In the genomic region with DNA sequence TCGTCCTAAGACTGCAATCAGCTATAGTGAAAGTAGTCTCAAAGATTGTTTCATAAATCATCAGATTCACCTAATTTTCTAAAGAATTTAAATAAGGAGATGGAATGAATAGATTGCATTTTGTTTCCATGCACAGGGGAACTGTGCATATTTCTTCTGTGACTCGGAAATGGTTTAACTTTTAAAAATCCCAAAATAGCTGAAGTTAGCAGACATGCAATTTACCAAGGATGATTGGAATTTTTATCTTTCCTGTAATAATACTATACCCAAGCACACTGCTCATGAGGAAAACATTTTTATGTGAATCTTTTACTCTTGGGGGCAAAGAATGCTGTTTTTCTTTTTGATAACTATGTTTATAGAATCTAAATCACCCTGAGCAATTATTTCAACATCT, we compare ENCODE assay signal across 14 cellular contexts. TPM values are rescaled to one million over a fixed set of nuclear protein-coding genes. Genes with fewer than 3 reads are reported as not detected.
DNase-seq lines count a peak whose midpoint lies in the region; ATAC-seq and TF ChIP-seq lines count a peak whose summit lies in the region.
"Had no signal": no experiment of that assay in that cellular context is flagged by ENCODE, and none has a peak within 500 bp of the region (broad histone marks: within the 10 kb centered on the region; RNA-seq: fewer than 3 reads in every experiment).

No MANE protein-coding gene starts in this region.

- CTCF ChIA-PET in SK-N-SH (lab: Yijun Ruan, JAX) = interaction anchor here (0.6 kb wide), 1 partner anchor 15 kb away, joined by 3 read pairs; no protein-coding TSS in a partner anchor
- CTCF ChIA-PET in PC-9 (lab: Charles Lee) = no interaction called here

- H3K36me3 Mint-ChIP-seq in glutamatergic neuron (ENCODE audit: unreplicated experiment) = no peaks in the 10 kb centered on the region

- H3K27me3 Mint-ChIP-seq in glutamatergic neuron (ENCODE audit: unreplicated experiment) = no peaks in the 10 kb centered on the region
- H3K27me3 Mint-ChIP-seq: CD8-positive, alpha-beta memory T cell had no signal

- no peak overlapping the region for H3K4me3 Mint-ChIP-seq in glutamatergic neuron (ENCODE audit: unreplicated experiment)
- H3K4me3 Mint-ChIP-seq: CD8-positive, alpha-beta memory T cell; WTC11 had no signal

- no peaks in the 10 kb centered on the region for H3K4me1 Mint-ChIP-seq in glutamatergic neuron (ENCODE audit: low read depth, unreplicated experiment)
- H3K4me1 Mint-ChIP-seq: CD8-positive, alpha-beta memory T cell; WTC11 had no signal

- H3K27ac ChIP-seq in SK-N-SH (ENCODE audit: low read depth in 2 of 2, low read length in 1 of 2) = peak overlapping the region; percentile 78 to 81; a peak in 3 of 4 replicates
- peak overlapping the region; percentile 47 for H3K27ac ChIP-seq in smooth muscle cell (ENCODE audit: low read depth)
- H3K27ac ChIP-seq in PC-9 = no peak overlapping the region

- TF ChIP-seq EP300 in SK-N-SH (IDR thresholded peaks at IDR 0.05; ENCODE audit: borderline replicate concordance in 1 of 2, low read depth in 1 of 2, low read length in 1 of 2) = peak; percentile 33 to 98

- H3K9me3 Mint-ChIP-seq in glutamatergic neuron (ENCODE audit: unreplicated experiment) = no peaks in the 10 kb centered on the region
- H3K9me3 Mint-ChIP-seq: CD8-positive, alpha-beta memory T cell had no signal

- peaks cover 15 to 33% of the 10 kb centered on the region in 2 experiments for H3K36me3 ChIP-seq in SK-N-SH (replicated peaks in 1 of 2; ENCODE audit: control insufficient read depth in 1 of 2, insufficient read depth in 2 of 2, low read length in 1 of 2)
- no peaks in the 10 kb centered on the region for H3K36me3 ChIP-seq in smooth muscle cell (ENCODE audit: low read depth)
- no peaks in the 10 kb centered on the region for H3K36me3 ChIP-seq in PC-9 (ENCODE audit: low read depth)

- peaks cover 40% of the 10 kb centered on the region for H3F3A ChIP-seq in SK-N-SH (replicated peaks; ENCODE audit: insufficient read depth)
- no peaks in the 10 kb centered on the region for H3F3A ChIP-seq in smooth muscle cell (ENCODE audit: low read depth)
- H3F3A ChIP-seq in PC-9 (ENCODE audit: insufficient read depth, low read depth) = no peaks in the 10 kb centered on the region

- TF ChIP-seq CTCF in SK-N-SH (IDR thresholded peaks at IDR 0.05) = no peak
- TF ChIP-seq CTCF in smooth muscle cell (IDR thresholded peaks at IDR 0.05; ENCODE audit: borderline replicate concordance, insufficient read depth, poor library complexity, severe bottlenecking) = no peak
- no peak for TF ChIP-seq CTCF in PC-9 (conservative IDR thresholded peaks at IDR 0.05)
- no peak for TF ChIP-seq CTCF in glutamatergic neuron (IDR thresholded peaks at IDR 0.05; ENCODE audit: partially characterized antibody, unreplicated experiment)

- H3K4me1 ChIP-seq in SK-N-SH (ENCODE audit: control insufficient read depth in 1 of 2, insufficient read depth in 2 of 2, low read depth in 1 of 2, low read length in 1 of 2) = peaks cover 0 to 33% of the 10 kb centered on the region in 2 experiments; a peak in 2 of 4 replicates
- H3K4me1 ChIP-seq in smooth muscle cell (ENCODE audit: low read depth) = peaks cover 22% of the 10 kb centered on the region
- H3K4me1 ChIP-seq in PC-9 (replicated peaks; ENCODE audit: insufficient read depth) = no peaks in the 10 kb centered on the region

- TF ChIP-seq RAD21 in SK-N-SH (IDR thresholded peaks at IDR 0.05; ENCODE audit: low read length) = no peak

- H3K9me2 ChIP-seq in SK-N-SH = no peaks in the 10 kb centered on the region
- H3K9me2 ChIP-seq in PC-9 (ENCODE audit: insufficient read depth) = no peaks in the 10 kb centered on the region

- intact Hi-C loops in PC-9 (cut with micrococcal nuclease; ENCODE audit: unreplicated experiment) = no loop called here

- no peak overlapping the region for H3K27ac Mint-ChIP-seq in glutamatergic neuron (ENCODE audit: unreplicated experiment)
- H3K27ac Mint-ChIP-seq: CD8-positive, alpha-beta memory T cell; WTC11 had no signal

- H3K79me2 ChIP-seq in SK-N-SH (ENCODE audit: insufficient read depth) = peaks cover 53% of the 10 kb centered on the region
- peaks cover 8% of the 10 kb centered on the region for H3K79me2 ChIP-seq in smooth muscle cell (ENCODE audit: low read depth)
- no peaks in the 10 kb centered on the region for H3K79me2 ChIP-seq in PC-9 (ENCODE audit: low read depth)

- H3K4me3 ChIP-seq in SK-N-SH (ENCODE audit: low read depth in 2 of 2, low read length in 1 of 2) (peak overlapping the region in 1 of 2 experiments; percentile 8; a peak in 1 of 4 replicates), smooth muscle cell (no peak overlapping the region), PC-9 (no peak overlapping the region)

- WGBS in SK-N-SH (ENCODE audit: low lambda C conversion rate) = 19% methylated on average over 2 of the region's 2 CpGs
- 16% methylated on average over 2 of the region's 2 CpGs for WGBS in smooth muscle cell (ENCODE audit: low lambda C conversion rate)

- H3K4me2 ChIP-seq in SK-N-SH (peak overlapping the region; percentile 69), smooth muscle cell (peak overlapping the region; percentile 72), PC-9 (no peak overlapping the region)

- H2AFZ ChIP-seq in SK-N-SH (ENCODE audit: low read depth) (no peak overlapping the region), smooth muscle cell (ENCODE audit: low read depth) (no peak overlapping the region), PC-9 (no peak overlapping the region)

- H4K20me1 ChIP-seq in SK-N-SH (ENCODE audit: insufficient read depth) (no peaks in the 10 kb centered on the region), smooth muscle cell (ENCODE audit: low read depth) (no peaks in the 10 kb centered on the region), PC-9 (ENCODE audit: insufficient read depth) (no peaks in the 10 kb centered on the region)

- BruUV-seq in PC-9 (replicated peaks; lab: Mats Ljungman, UMichigan) = no TSS peak

- no peak for ATAC-seq in GM21737 (IDR thresholded peaks at IDR 0.05; ENCODE audit: unreplicated experiment)
- ATAC-seq: WTC11 had no signal

- POLR2A ChIA-PET in SK-N-SH (lab: Yijun Ruan, JAX) (no interaction called here), PC-9 (lab: Charles Lee; ENCODE audit: unreplicated experiment) (no interaction called here)

- H3K9ac ChIP-seq in SK-N-SH (peak overlapping the region; percentile 33; the same call in 1 of the 2 replicates), smooth muscle cell (ENCODE audit: low read depth) (no peak overlapping the region)

- no peaks in the 10 kb centered on the region for H3K27me3 ChIP-seq in SK-N-SH (ENCODE audit: insufficient read depth)
- no peaks in the 10 kb centered on the region for H3K27me3 ChIP-seq in smooth muscle cell (ENCODE audit: low read depth)
- no peaks in the 10 kb centered on the region for H3K27me3 ChIP-seq in PC-9 (ENCODE audit: insufficient read depth, low read depth)

- H3K9me3 ChIP-seq in SK-N-SH (no peaks in the 10 kb centered on the region), smooth muscle cell (replicated peaks; ENCODE audit: low read depth) (no peaks in the 10 kb centered on the region), PC-9 (ENCODE audit: insufficient read depth, low read depth) (no peaks in the 10 kb centered on the region)

- peak; percentile 62 for DNase-seq in GM03348 (ENCODE audit: low spot score)
- no peak for DNase-seq in SK-N-SH
- DNase-seq in fibroblast of peridontal ligament (ENCODE audit: extremely low read depth) = peak; percentile 77
- DNase-seq in smooth muscle cell (lab: John Stamatoyannopoulos, UW; ENCODE audit: unreplicated experiment) = no peak
- no peak for DNase-seq in PC-9
- DNase-seq in glutamatergic neuron = no peak
- DNase-seq: activated gamma-delta T cell; CD8-positive, alpha-beta memory T cell; head of caudate nucleus; kidney; posterior cingulate gyrus; substantia nigra had no signal

TF ChIP-seq in SK-N-SH, 30 proteins besides CTCF, POLR2A, EP300 and RAD21 (continues in another document):
- TF ChIP-seq NFIC (IDR thresholded peaks at IDR 0.05; ENCODE audit: borderline replicate concordance) (peak; percentile 65), RCOR1 (IDR thresholded peaks at IDR 0.05; ENCODE audit: low read length) (no peak), RFX5 (IDR thresholded peaks at IDR 0.05; ENCODE audit: low read length) (no peak), FOXM1 (IDR thresholded peaks at IDR 0.05; ENCODE audit: low read depth) (peak; percentile 95), YY1 (IDR thresholded peaks at IDR 0.05; ENCODE audit: low read depth) (0 out of 2 replicates have a peak, but pooled peaks have one; percentile 24), TAF1 (IDR thresholded peaks at IDR 0.05; ENCODE audit: borderline replicate concordance, low read depth, low read length) (no peak), ELF1 (IDR thresholded peaks at IDR 0.05) (no peak)
- TF ChIP-seq, protein P1, sequence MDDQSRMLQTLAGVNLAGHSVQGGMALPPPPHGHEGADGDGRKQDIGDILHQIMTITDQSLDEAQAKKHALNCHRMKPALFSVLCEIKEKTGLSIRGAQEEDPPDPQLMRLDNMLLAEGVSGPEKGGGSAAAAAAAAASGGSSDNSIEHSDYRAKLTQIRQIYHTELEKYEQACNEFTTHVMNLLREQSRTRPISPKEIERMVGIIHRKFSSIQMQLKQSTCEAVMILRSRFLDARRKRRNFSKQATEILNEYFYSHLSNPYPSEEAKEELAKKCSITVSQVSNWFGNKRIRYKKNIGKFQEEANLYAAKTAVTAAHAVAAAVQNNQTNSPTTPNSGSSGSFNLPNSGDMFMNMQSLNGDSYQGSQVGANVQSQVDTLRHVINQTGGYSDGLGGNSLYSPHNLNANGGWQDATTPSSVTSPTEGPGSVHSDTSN (IDR thresholded peaks at IDR 0.05) = peak; percentile 80
- TF ChIP-seq, protein P2, sequence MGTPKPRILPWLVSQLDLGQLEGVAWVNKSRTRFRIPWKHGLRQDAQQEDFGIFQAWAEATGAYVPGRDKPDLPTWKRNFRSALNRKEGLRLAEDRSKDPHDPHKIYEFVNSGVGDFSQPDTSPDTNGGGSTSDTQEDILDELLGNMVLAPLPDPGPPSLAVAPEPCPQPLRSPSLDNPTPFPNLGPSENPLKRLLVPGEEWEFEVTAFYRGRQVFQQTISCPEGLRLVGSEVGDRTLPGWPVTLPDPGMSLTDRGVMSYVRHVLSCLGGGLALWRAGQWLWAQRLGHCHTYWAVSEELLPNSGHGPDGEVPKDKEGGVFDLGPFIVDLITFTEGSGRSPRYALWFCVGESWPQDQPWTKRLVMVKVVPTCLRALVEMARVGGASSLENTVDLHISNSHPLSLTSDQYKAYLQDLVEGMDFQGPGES (IDR thresholded peaks at IDR 0.05; ENCODE audit: low read depth, low read length) = no peak
- TF ChIP-seq, protein P3, sequence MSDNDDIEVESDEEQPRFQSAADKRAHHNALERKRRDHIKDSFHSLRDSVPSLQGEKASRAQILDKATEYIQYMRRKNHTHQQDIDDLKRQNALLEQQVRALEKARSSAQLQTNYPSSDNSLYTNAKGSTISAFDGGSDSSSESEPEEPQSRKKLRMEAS (IDR thresholded peaks at IDR 0.05; ENCODE audit: low read depth) = 0 out of 2 replicates have a peak, but pooled peaks have one; percentile 24

RNA-seq across cellular contexts. Expression of a gene that starts 15.0 kb away (rescaled TPM):
- 83.6 and 94.9 TPM in 2 replicates for polyA plus RNA-seq in SK-N-SH (2012; rRNA removed)
- 49.1 and 49.4 TPM in 2 replicates for polyA plus RNA-seq in SK-N-SH (2012; cell fraction: cytosol; rRNA removed)
- 381 and 554 TPM in 2 replicates for polyA plus RNA-seq in SK-N-SH (2012; cell fraction: nucleus; rRNA removed)
- total RNA-seq in smooth muscle cell = 213 and 253 TPM in 2 replicates
- polyA plus RNA-seq in smooth muscle cell = 152 and 157 TPM in 2 replicates
- 92.8 and 93.0 TPM in 2 replicates for total RNA-seq in PC-9 (2021)
- 5.0 TPM for total RNA-seq in glutamatergic neuron (ENCODE audit: unreplicated experiment)

Comparison
In these comparisons a context has a peak if more than half of its experiments do, and no peak if none do; other contexts are left out.
1. DNase-seq: peak in GM03348 (single experiment) and fibroblast of peridontal ligament (single experiment); none in SK-N-SH (single experiment), smooth muscle cell (single experiment), PC-9 (0 of 2) and glutamatergic neuron (single experiment).
2. RNA of a gene that starts 15.0 kb away (total RNA-seq): 213 to 253 TPM in smooth muscle cell and 92.8 to 93.0 TPM in PC-9; 5.0 TPM in glutamatergic neuron (single experiment); every median in the first group is over 10 times any median in the second.